In the genomic region with DNA sequence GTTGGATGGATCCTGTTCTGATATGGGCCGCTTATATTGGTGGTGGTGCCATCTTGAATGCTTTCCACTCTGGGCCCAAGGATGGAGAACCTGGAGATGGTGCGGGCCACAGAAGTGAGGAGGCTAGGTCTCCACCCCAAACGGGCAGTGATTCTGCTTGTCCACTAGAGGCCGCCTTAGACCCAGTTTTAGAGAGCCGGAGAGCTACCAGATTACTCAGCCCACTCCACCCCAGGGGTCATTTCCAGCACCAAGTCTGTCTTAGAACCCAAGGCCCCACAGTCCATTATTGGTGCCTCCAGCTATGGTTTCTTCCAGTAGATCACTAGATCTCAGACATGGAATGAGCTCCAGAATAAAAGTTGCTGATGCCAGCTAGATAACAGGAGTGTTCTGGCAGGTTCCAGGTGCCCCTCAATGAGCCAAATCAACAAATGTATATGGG, we compare ENCODE assay signal across 8 cellular contexts. TPM values are rescaled to one million over a fixed set of nuclear protein-coding genes. Genes with fewer than 3 reads are reported as not detected.
DNase-seq lines count a peak whose midpoint lies in the region; ATAC-seq and TF ChIP-seq lines count a peak whose summit lies in the region.

No MANE protein-coding gene starts in this region.

- no peak for TF ChIP-seq POLR2A in right lobe of liver (IDR thresholded peaks at IDR 0.05)

- peak; percentile 92 for ATAC-seq in activated CD4-positive, alpha-beta T cell treated with anti-CD3 and anti-CD28 coated beads for 36 hours
- peak; percentile 94 to 96 (median 96) for ATAC-seq in right lobe of liver
- no peak for ATAC-seq in HG03571 (IDR thresholded peaks at IDR 0.05; ENCODE audit: unreplicated experiment)

- H3K27me3 ChIP-seq in colonic mucosa = no peaks in the 10 kb centered on the region
- H3K27me3 ChIP-seq in right lobe of liver = no peaks in the 10 kb centered on the region

- H3K4me3 ChIP-seq in colonic mucosa = no peak overlapping the region
- H3K4me3 ChIP-seq in right lobe of liver = no peak overlapping the region

- no peaks in the 10 kb centered on the region for H3K27me3 Mint-ChIP-seq in activated CD4-positive, alpha-beta T cell treated with anti-CD3 and anti-CD28 coated beads for 36 hours

- POLR2A ChIA-PET in HEK293T (lab: Yijun Ruan, JAX) = interaction anchor here (2.0 kb wide), 1 partner anchor 55 kb away, joined by 10 read pairs; no protein-coding TSS in a partner anchor
- POLR2A ChIA-PET in activated CD4-positive, alpha-beta T cell treated with anti-CD3 and anti-CD28 coated beads for 36 hours (lab: Charles Lee) = interaction anchor here (0.7 to 1.0 kb wide), 3 partner anchors 52 to 328 kb away, joined by 3 to 5 read pairs (median 4); no protein-coding TSS in a partner anchor

- peaks cover 9% of the 10 kb centered on the region for H3K4me1 Mint-ChIP-seq in activated CD4-positive, alpha-beta T cell treated with anti-CD3 and anti-CD28 coated beads for 36 hours

- no peaks in the 10 kb centered on the region for H3K9me3 Mint-ChIP-seq in activated CD4-positive, alpha-beta T cell treated with anti-CD3 and anti-CD28 coated beads for 36 hours (ENCODE audit: low read depth)

- H3K27ac ChIP-seq in colonic mucosa = peak overlapping the region; percentile 66
- no peak overlapping the region for H3K27ac ChIP-seq in right lobe of liver

- CTCF ChIA-PET in HEK293T (lab: Yijun Ruan, JAX) = interaction anchor here (0.7 to 2.9 kb wide), 16 partner anchors 8 to 218 kb away, joined by 3 to 30 read pairs (median 4); no protein-coding TSS in a partner anchor
- CTCF ChIA-PET in activated CD4-positive, alpha-beta T cell treated with anti-CD3 and anti-CD28 coated beads for 36 hours (lab: Charles Lee) = interaction anchor here (0.5 to 19.7 kb wide), 47 partner anchors 9 to 447 kb away, joined by 3 to 456 read pairs (median 3); a partner anchor contains a TSS

- intact Hi-C loops in activated CD4-positive, alpha-beta T cell treated with anti-CD3 and anti-CD28 coated beads for 36 hours (cut with DNase I, micrococcal nuclease) = loop anchor here (1.0 kb wide), 5 partner anchors 23 to 217 kb away; no protein-coding TSS in a partner anchor
- intact Hi-C loops in colonic mucosa (cut with DNase I) = loop anchor here (2.0 to 5.0 kb wide), 3 partner anchors 55 to 216 kb away; no protein-coding TSS in a partner anchor
- intact Hi-C loops in right lobe of liver (cut with DNase I) = loop anchor here (10.0 kb wide), 2 partner anchors 59 to 209 kb away; no protein-coding TSS in a partner anchor

- H3K9ac ChIP-seq in colonic mucosa (ENCODE audit: low read depth in 2 of 2, low read length in 2 of 2) = peak overlapping the region in 1 of 2 donors; percentile 35

- H3K36me3 ChIP-seq in colonic mucosa (no peaks in the 10 kb centered on the region), right lobe of liver (no peaks in the 10 kb centered on the region)

- TF ChIP-seq CTCF in colonic mucosa (IDR thresholded peaks at IDR 0.05) (peak; percentile 79), right lobe of liver (IDR thresholded peaks at IDR 0.05) (peak; percentile 81 to 86 (median 84))

- DNase-seq in GF-D8 (lab: John Stamatoyannopoulos, UW) (peak; percentile 21), HEK293T (ENCODE audit: extremely low spot score) (peak; percentile 86), NCI-H2227 (lab: John Stamatoyannopoulos, UW; ENCODE audit: unreplicated experiment) (peak; percentile 68), colonic mucosa (peak; percentile 83), right lobe of liver (peak; percentile 65 to 74 (median 68))
- peak; percentile 82 for DNase-seq in activated CD4-positive, alpha-beta T cell treated with anti-CD3 and anti-CD28 coated beads for 36 hours
- peak; percentile 63 to 69 for DNase-seq in stimulated activated CD4-positive, alpha-beta T cell treated with anti-CD3 and anti-CD28 coated beads, Interleukin-2, amount 100 ng/mL, for 48 hours

- H3K9me3 ChIP-seq in colonic mucosa = no peaks in the 10 kb centered on the region
- H3K9me3 ChIP-seq in right lobe of liver = no peaks in the 10 kb centered on the region

- H3K27ac Mint-ChIP-seq in activated CD4-positive, alpha-beta T cell treated with anti-CD3 and anti-CD28 coated beads for 36 hours = no peak overlapping the region

- H3K4me1 ChIP-seq in colonic mucosa = peaks cover 14% of the 10 kb centered on the region
- peaks cover 0 to 3% (median 1%) of the 10 kb centered on the region in 4 donors for H3K4me1 ChIP-seq in right lobe of liver

- 0% methylated on average over 5 of the region's 5 CpGs for whole genome bisulfite sequencing in right lobe of liver (ENCODE audit: insufficient coverage, low coverage, low lambda C conversion rate, missing lambda C conversion rate)

- H3K36me3 Mint-ChIP-seq in activated CD4-positive, alpha-beta T cell treated with anti-CD3 and anti-CD28 coated beads for 36 hours (ENCODE audit: low read depth) = no peaks in the 10 kb centered on the region

- no peak overlapping the region for H3K4me3 Mint-ChIP-seq in activated CD4-positive, alpha-beta T cell treated with anti-CD3 and anti-CD28 coated beads for 36 hours

TF ChIP-seq in HEK293T, 16 proteins besides CTCF, POLR2A, EP300 and RAD21:
- TF ChIP-seq TARDBP (IDR thresholded peaks at IDR 0.05) (no peak), SP1 (IDR thresholded peaks at IDR 0.05) (no peak), ELF4 (IDR thresholded peaks at IDR 0.05) (no peak), HDGF (IDR thresholded peaks at IDR 0.05; ENCODE audit: borderline replicate concordance) (no peak)
- TF ChIP-seq, protein P1, sequence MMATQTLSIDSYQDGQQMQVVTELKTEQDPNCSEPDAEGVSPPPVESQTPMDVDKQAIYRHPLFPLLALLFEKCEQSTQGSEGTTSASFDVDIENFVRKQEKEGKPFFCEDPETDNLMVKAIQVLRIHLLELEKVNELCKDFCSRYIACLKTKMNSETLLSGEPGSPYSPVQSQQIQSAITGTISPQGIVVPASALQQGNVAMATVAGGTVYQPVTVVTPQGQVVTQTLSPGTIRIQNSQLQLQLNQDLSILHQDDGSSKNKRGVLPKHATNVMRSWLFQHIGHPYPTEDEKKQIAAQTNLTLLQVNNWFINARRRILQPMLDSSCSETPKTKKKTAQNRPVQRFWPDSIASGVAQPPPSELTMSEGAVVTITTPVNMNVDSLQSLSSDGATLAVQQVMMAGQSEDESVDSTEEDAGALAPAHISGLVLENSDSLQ (IDR thresholded peaks at IDR 0.05) = no peak

RNA-seq across cellular contexts. Expression of a gene that starts 11.8 kb away (rescaled TPM):
- total RNA-seq in activated CD4-positive, alpha-beta T cell treated with anti-CD3 and anti-CD28 coated beads for 36 hours = 10 to 100 TPM; 16.4 to 19.4 TPM
- 10 to 100 TPM; 40.0 to 45.8 TPM for total RNA-seq in colonic mucosa
- total RNA-seq in right lobe of liver = 10 to 100 TPM in 2 of 6 experiments, 1 to 10 TPM in 4; 8.3 to 10.7 (median 9.4) TPM

RNA-seq across cellular contexts. Expression of a gene that starts 24.8 kb away (rescaled TPM):
- under 1 TPM in 1 of 2 experiments, not detected in 1; 0.16 TPM for total RNA-seq in activated CD4-positive, alpha-beta T cell treated with anti-CD3 and anti-CD28 coated beads for 36 hours
- total RNA-seq in colonic mucosa (10 to 100 TPM in 1 of 2 donors, 1 to 10 TPM in 1; 4.0 to 11.4 TPM), right lobe of liver (1 to 10 TPM in 2 of 6 experiments, under 1 TPM in 4; 0.24 to 4.3 (median 0.87) TPM)

Comparison
In these comparisons a context has a peak if more than half of its experiments do, and no peak if none do; other contexts are left out.
1. DNase-seq: peak in every context shown above with its lines; median percentile 86 in HEK293T; 83 in colonic mucosa; 82 in activated CD4-positive, alpha-beta T cell treated with anti-CD3 and anti-CD28 coated beads for 36 hours; 68 in NCI-H2227; 68 in right lobe of liver; 66 in stimulated activated CD4-positive, alpha-beta T cell treated with anti-CD3 and anti-CD28 coated beads, Interleukin-2, amount 100 ng/mL, for 48 hours; 21 in GF-D8.